18 cellular contexts compared by ENCODE assay signal in the genomic region with DNA sequence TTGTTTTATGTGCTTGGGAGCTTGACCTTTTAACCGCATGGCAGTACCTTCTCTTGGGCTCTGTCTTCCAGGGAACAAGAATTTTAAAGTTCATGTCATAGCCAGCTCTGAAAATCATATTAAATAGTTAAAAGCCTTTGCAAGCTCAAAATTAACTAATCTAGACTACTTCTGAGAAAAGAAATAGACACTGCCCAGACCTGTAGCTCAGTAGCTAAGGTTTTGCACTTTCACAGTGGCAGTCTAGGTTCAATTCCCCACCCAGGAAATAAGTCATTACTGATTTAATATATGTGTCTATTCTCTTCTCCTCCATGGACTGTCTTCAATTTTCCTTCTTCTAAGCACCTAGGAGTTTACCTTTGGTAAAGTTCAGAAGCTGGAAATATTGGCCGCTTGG. TPM values are rescaled to one million over a fixed set of nuclear protein-coding genes. Genes with fewer than 3 reads are reported as not detected.
DNase-seq lines count a peak whose midpoint lies in the region; ATAC-seq and TF ChIP-seq lines count a peak whose summit lies in the region.
"Had no signal": no experiment of that assay in that cellular context is flagged by ENCODE, and none has a peak within 500 bp of the region (broad histone marks: within the 10 kb centered on the region; RNA-seq: fewer than 3 reads in every experiment).

No MANE protein-coding gene starts in this region.

- CTCF ChIA-PET in mammary epithelial cell (lab: Charles Lee; ENCODE audit: low non-redundant PET) = no interaction called here

- WGBS in mammary epithelial cell (ENCODE audit: low coverage, missing lambda C conversion rate) = 91% methylated on average over 2 of the region's 2 CpGs

- H3K79me2 ChIP-seq in mammary epithelial cell (ENCODE audit: insufficient read depth, low read length) = no peaks in the 10 kb centered on the region

- H3K36me3 ChIP-seq in mammary epithelial cell (ENCODE audit: insufficient read depth, low read length) = no peaks in the 10 kb centered on the region

- DNase-seq in GM12865 (ENCODE audit: low read depth) (peak; percentile 10), NAMALWA (ENCODE audit: low spot score) (peak; percentile 33), mammary epithelial cell (peak; percentile 31), nephron progenitor cell (no peak), DMS79 (lab: John Stamatoyannopoulos, UW) (no peak)
- no peak for DNase-seq in activated T-cell treated with anti-CD3 and anti-CD28 coated beads, Interleukin-2, amount 50 U/mL, for 72 hours
- DNase-seq: CD4-positive, CD25-positive, alpha-beta regulatory T cell; DMS53; IMR-90; NCI-H1436; NCI-H2029; NCI-H2171; NCI-H446 treated with DMSO at 0.1 percent for 48 hours; NCI-H748 treated with DMSO at 0.1 percent for 48 hours; SJCRH30 had no signal

- no peak overlapping the region for H3K9ac ChIP-seq in mammary epithelial cell (ENCODE audit: insufficient read depth, low read length)

- no peak overlapping the region for H3K4me3 ChIP-seq in GM12865 (ENCODE audit: low read depth, low read length)
- no peak overlapping the region for H3K4me3 ChIP-seq in mammary epithelial cell (replicated peaks in 1 of 3; ENCODE audit: insufficient read depth in 1 of 3, low read depth in 2 of 3, low read length in 3 of 3)
- H3K4me3 ChIP-seq: SJCRH30 had no signal

- no peaks in the 10 kb centered on the region for H3K9me3 ChIP-seq in mammary epithelial cell (replicated peaks; ENCODE audit: insufficient read depth, low read length)
- H3K9me3 ChIP-seq: SJCRH30 had no signal

- H3K9me3 Mint-ChIP-seq in nephron progenitor cell = peaks cover 18% of the 10 kb centered on the region
- no peaks in the 10 kb centered on the region for H3K9me3 Mint-ChIP-seq in activated T-cell treated with anti-CD3 and anti-CD28 coated beads, Interleukin-2, amount 50 U/mL, for 72 hours
- H3K9me3 Mint-ChIP-seq: CD4-positive, CD25-positive, alpha-beta regulatory T cell had no signal

- H3K36me3 Mint-ChIP-seq in nephron progenitor cell (ENCODE audit: low read depth) = peaks cover 80% of the 10 kb centered on the region
- peaks cover 0 to 6% of the 10 kb centered on the region in 2 donors for H3K36me3 Mint-ChIP-seq in activated T-cell treated with anti-CD3 and anti-CD28 coated beads, Interleukin-2, amount 50 U/mL, for 72 hours (ENCODE audit: insufficient read depth in 2 of 2)

- in situ Hi-C loops in mammary epithelial cell (cut with MboI; ENCODE audit: low sequenced_read_pairs in 2 of 2) = loop anchor here in 1 of 2 donors (25.0 kb wide), 1 partner anchor 474 kb away; the partner anchor contains the start of gene MEPE

- H3K4me1 ChIP-seq in mammary epithelial cell (ENCODE audit: insufficient read depth, low read length) = no peaks in the 10 kb centered on the region
- H3K4me1 ChIP-seq: SJCRH30 had no signal

- no peak overlapping the region for H3K4me3 Mint-ChIP-seq in nephron progenitor cell
- no peak overlapping the region for H3K4me3 Mint-ChIP-seq in activated T-cell treated with anti-CD3 and anti-CD28 coated beads, Interleukin-2, amount 50 U/mL, for 72 hours
- H3K4me3 Mint-ChIP-seq: B cell; CD4-positive, CD25-positive, alpha-beta regulatory T cell had no signal

- peaks cover 10% of the 10 kb centered on the region for H3K4me1 Mint-ChIP-seq in nephron progenitor cell
- no peaks in the 10 kb centered on the region for H3K4me1 Mint-ChIP-seq in activated T-cell treated with anti-CD3 and anti-CD28 coated beads, Interleukin-2, amount 50 U/mL, for 72 hours (ENCODE audit: low read depth)
- H3K4me1 Mint-ChIP-seq: B cell had no signal

- H4K20me1 ChIP-seq in mammary epithelial cell (ENCODE audit: insufficient read depth, low read length) = no peaks in the 10 kb centered on the region

- TF ChIP-seq CTCF in GM12865 (IDR thresholded peaks at IDR 0.05; ENCODE audit: insufficient read depth, low read depth, low read length, missing control alignments) (no peak), mammary epithelial cell (conservative IDR thresholded peaks at IDR 0.05 in 1 of 2, IDR thresholded peaks at IDR 0.05 in 1 of 2; ENCODE audit: extremely low read depth in 1 of 2, insufficient read depth in 1 of 2, low read depth in 1 of 2, low read length in 2 of 2) (no peak), nephron progenitor cell (IDR thresholded peaks at IDR 0.05) (no peak)

- H3K27ac ChIP-seq in mammary epithelial cell (ENCODE audit: insufficient read depth, low read depth, low read length) = no peak overlapping the region
- H3K27ac ChIP-seq: SJCRH30 had no signal

- dilution Hi-C loops in mammary epithelial cell (cut with HindIII; ENCODE audit: low sequenced_read_pairs) = no loop called here

- ATAC-seq in activated T-cell treated with anti-CD3 and anti-CD28 coated beads, Interleukin-2, amount 50 U/mL, for 72 hours (replicated peaks in 1 of 2) = no peak
- no peak for ATAC-seq in HG03097 (IDR thresholded peaks at IDR 0.05; ENCODE audit: low FRiP score, unreplicated experiment)

- peak overlapping the region; percentile 68 for H3K27ac Mint-ChIP-seq in nephron progenitor cell
- no peak overlapping the region for H3K27ac Mint-ChIP-seq in activated T-cell treated with anti-CD3 and anti-CD28 coated beads, Interleukin-2, amount 50 U/mL, for 72 hours
- H3K27ac Mint-ChIP-seq: B cell had no signal

- no peak overlapping the region for H2AFZ ChIP-seq in mammary epithelial cell (ENCODE audit: low read depth, low read length)

- H3K27me3 Mint-ChIP-seq in nephron progenitor cell (ENCODE audit: low read depth, poor library complexity) = peaks cover 3% of the 10 kb centered on the region
- no peaks in the 10 kb centered on the region for H3K27me3 Mint-ChIP-seq in activated T-cell treated with anti-CD3 and anti-CD28 coated beads, Interleukin-2, amount 50 U/mL, for 72 hours (ENCODE audit: low read depth)
- H3K27me3 Mint-ChIP-seq: B cell; CD4-positive, CD25-positive, alpha-beta regulatory T cell had no signal

- no TSS peak for BruUV-seq in mammary epithelial cell (replicated peaks; lab: Mats Ljungman, UMichigan)

- no peaks in the 10 kb centered on the region for H3K27me3 ChIP-seq in mammary epithelial cell (ENCODE audit: insufficient read depth, low read length)
- H3K27me3 ChIP-seq: SJCRH30 had no signal

- H3K4me2 ChIP-seq in mammary epithelial cell (ENCODE audit: insufficient read depth, low read depth, low read length) = no peak overlapping the region

- intact Hi-C loops in mammary epithelial cell (cut with micrococcal nuclease) = loop anchor here (10.0 kb wide), 1 partner anchor 611 kb away; the partner anchor contains the start of gene SPP1

RNA-seq across cellular contexts. Expression of gene HSD17B11, which starts 27.4 kb away (rescaled TPM):
- 1 to 10 TPM; 3.8 to 4.2 TPM for total RNA-seq in mammary epithelial cell
- polyA plus RNA-seq in mammary epithelial cell = 4.4 TPM
- polyA minus RNA-seq in mammary epithelial cell = 5.3 TPM
- total RNA-seq in activated T-cell treated with anti-CD3 and anti-CD28 coated beads, Interleukin-2, amount 50 U/mL, for 72 hours = 10 to 100 TPM; 19.7 to 22.3 TPM

RNA-seq across cellular contexts. Expression of gene HSD17B13, which starts 40.9 kb away (rescaled TPM):
- total RNA-seq in mammary epithelial cell = not detected
- not detected for polyA plus RNA-seq in mammary epithelial cell
- not detected for polyA minus RNA-seq in mammary epithelial cell
- under 1 TPM; 0.14 TPM for total RNA-seq in activated T-cell treated with anti-CD3 and anti-CD28 coated beads, Interleukin-2, amount 50 U/mL, for 72 hours
- total RNA-seq: HT-29, IMR-90, SJCRH30 had no signal
- polyA plus RNA-seq: IMR-90 had no signal

RNA-seq across cellular contexts. Expression of gene NUDT9, which starts 58.8 kb away (rescaled TPM):
- total RNA-seq in mammary epithelial cell = 10 to 100 TPM; 11.0 to 20.4 TPM
- 16.8 TPM for polyA plus RNA-seq in mammary epithelial cell
- 17.5 TPM for polyA minus RNA-seq in mammary epithelial cell
- total RNA-seq in activated T-cell treated with anti-CD3 and anti-CD28 coated beads, Interleukin-2, amount 50 U/mL, for 72 hours = 10 to 100 TPM; 10.2 to 12.6 TPM

Comparison
In these comparisons a context has a peak if more than half of its experiments do, and no peak if none do; other contexts are left out.
1. DNase-seq: peak in GM12865 (single experiment), NAMALWA (single experiment) and mammary epithelial cell (single experiment); none in nephron progenitor cell (single experiment), DMS79 (single experiment) and activated T-cell treated with anti-CD3 and anti-CD28 coated beads, Interleukin-2, amount 50 U/mL, for 72 hours (0 of 2).